Comparison of ENCODE assay signal across 6 cellular contexts in the genomic region with DNA sequence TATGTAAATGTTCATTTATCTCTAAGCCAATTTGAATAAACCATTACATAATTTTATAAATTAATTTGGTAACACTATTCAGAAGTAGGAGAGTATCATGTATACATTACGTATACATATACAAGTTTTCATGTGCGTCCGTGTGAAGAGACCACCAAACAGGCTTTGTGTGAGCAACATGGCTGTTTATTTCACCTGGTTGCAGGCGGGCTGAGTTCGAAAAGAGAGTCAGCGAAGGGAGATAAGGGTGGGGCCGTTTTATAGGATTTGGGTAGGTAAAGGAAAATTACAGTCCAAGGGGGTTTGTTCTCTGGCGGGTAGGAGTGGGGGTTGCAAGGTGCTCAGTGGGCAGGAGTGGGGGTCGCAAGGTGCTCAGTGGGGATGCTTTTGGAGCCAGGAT.
DNase-seq lines count a peak whose midpoint lies in the region; ATAC-seq and TF ChIP-seq lines count a peak whose summit lies in the region.
"Not testable (repeated sequence)": the region's sequence is repeated elsewhere in the genome, so short reads cannot be mapped to it uniquely, and the experiment has no call there.

No MANE protein-coding gene starts in this region.

- H3K4me1 Mint-ChIP-seq in H9 (peaks cover 8 to 43% of the 10 kb centered on the region in 2 experiments), WTC11 (peaks cover 22% of the 10 kb centered on the region), glutamatergic neuron (ENCODE audit: low read depth, unreplicated experiment) (peaks cover 34% of the 10 kb centered on the region)

- H2BK12ac ChIP-seq in H9 (ENCODE audit: insufficient read length, low read depth, low read length) = not testable (repeated sequence)

- peak overlapping the region; percentile 78 to 99 for H3K4me3 Mint-ChIP-seq in H9
- H3K4me3 Mint-ChIP-seq in WTC11 = peak overlapping the region; percentile 97
- H3K4me3 Mint-ChIP-seq in glutamatergic neuron (ENCODE audit: unreplicated experiment) = peak overlapping the region; percentile 48

- peaks cover 81% of the 10 kb centered on the region for H3K36me3 ChIP-seq in HUES6 (ENCODE audit: control insufficient read depth, insufficient read depth, low read length)
- H3K36me3 ChIP-seq in iPS-15b (ENCODE audit: control insufficient read depth, insufficient read depth, low read length) = peaks cover 43% of the 10 kb centered on the region
- H3K36me3 ChIP-seq in iPS-20b (ENCODE audit: insufficient read depth, low read depth, low read length) = peaks cover 88% of the 10 kb centered on the region

- not testable (repeated sequence) for H2AK5ac ChIP-seq in H9 (ENCODE audit: insufficient read length, low read length)

- H3K9me3 ChIP-seq in H9 (ENCODE audit: control insufficient read depth, low read depth, low read length) (peaks cover 52% of the 10 kb centered on the region), HUES6 (ENCODE audit: control insufficient read depth, insufficient read depth, low read depth, low read length) (peaks cover 40% of the 10 kb centered on the region), iPS-15b (ENCODE audit: control insufficient read depth, insufficient read depth, low read length) (peaks cover 23% of the 10 kb centered on the region), iPS-20b (ENCODE audit: insufficient read depth, low read depth, low read length) (peaks cover 76% of the 10 kb centered on the region)

- H3K4me3 ChIP-seq in HUES6 (ENCODE audit: low read depth, low read length) (peak overlapping the region; percentile 36; the same call in 1 of the 2 replicates), iPS-15b (ENCODE audit: low read depth, low read length) (peak overlapping the region; percentile 42), iPS-20b (ENCODE audit: low read length) (peak overlapping the region; percentile 68)

- peaks cover 48% of the 10 kb centered on the region for H3K27me3 Mint-ChIP-seq in H9 (ENCODE audit: low read depth)
- peaks cover 47% of the 10 kb centered on the region for H3K27me3 Mint-ChIP-seq in WTC11 (ENCODE audit: low read depth)
- not testable (repeated sequence) for H3K27me3 Mint-ChIP-seq in glutamatergic neuron (ENCODE audit: unreplicated experiment)

- not testable (repeated sequence) for H3K79me2 ChIP-seq in H9 (ENCODE audit: insufficient read depth, low read length)

- not testable (repeated sequence) for H3K9ac ChIP-seq in H9 (ENCODE audit: extremely low read depth, insufficient read length, low read length); HUES6 (ENCODE audit: low read length); iPS-15b (ENCODE audit: low read depth, low read length); iPS-20b (ENCODE audit: low read depth, low read length)

- H4K91ac ChIP-seq in H9 (ENCODE audit: insufficient read length, low read depth, low read length) = not testable (repeated sequence)

- WGBS in H9 (ENCODE audit: extremely low coverage, insufficient read length, low lambda C conversion rate) = no CpG with 5 or more reads among the region's 9 CpGs

- H3K36me3 Mint-ChIP-seq in H9 (ENCODE audit: insufficient read depth in 1 of 3, low read depth in 3 of 3) = peaks cover 97 to 99% (median 97%) of the 10 kb centered on the region in 3 experiments
- peaks cover 100% of the 10 kb centered on the region for H3K36me3 Mint-ChIP-seq in WTC11
- H3K36me3 Mint-ChIP-seq in glutamatergic neuron (ENCODE audit: unreplicated experiment) = peaks cover 15% of the 10 kb centered on the region

- not testable (repeated sequence) for H3K27ac ChIP-seq in H9 (ENCODE audit: insufficient read length, low read depth, low read length); HUES6 (ENCODE audit: low read depth, low read length); iPS-20b (ENCODE audit: low read length)

- not testable (repeated sequence) for H3K4me1 ChIP-seq in H9 (ENCODE audit: insufficient read depth, low read length); HUES6 (ENCODE audit: control insufficient read depth, insufficient read depth, low read length); iPS-15b (ENCODE audit: control insufficient read depth, insufficient read depth, low read length); iPS-20b (ENCODE audit: insufficient read depth, low read length)

- H2BK20ac ChIP-seq in H9 (ENCODE audit: low read depth, low read length, poor library complexity, severe bottlenecking) = not testable (repeated sequence)

- not testable (repeated sequence) for H3K79me1 ChIP-seq in H9 (ENCODE audit: insufficient read depth, low read depth, low read length, poor library complexity, severe bottlenecking)

- not testable (repeated sequence) for H2BK15ac ChIP-seq in H9 (ENCODE audit: low read depth, low read length)

- CTCF ChIA-PET in WTC11 (lab: Charles Lee) = not testable (repeated sequence)

- H2BK120ac ChIP-seq in H9 (ENCODE audit: low read depth, low read length, poor library complexity, severe bottlenecking) = not testable (repeated sequence)

- not testable (repeated sequence) for H3T11ph ChIP-seq in H9 (ENCODE audit: low read length)

- not testable (repeated sequence) for ATAC-seq in WTC11

- peaks cover 94 to 95% of the 10 kb centered on the region in 2 experiments for H3K9me3 Mint-ChIP-seq in H9
- H3K9me3 Mint-ChIP-seq in WTC11 = peaks cover 69% of the 10 kb centered on the region
- peaks cover 30% of the 10 kb centered on the region for H3K9me3 Mint-ChIP-seq in glutamatergic neuron (ENCODE audit: unreplicated experiment)

- H3K23ac ChIP-seq in H9 (ENCODE audit: insufficient read length, low read depth, low read length) = not testable (repeated sequence)

- H3K4me2 ChIP-seq in H9 (ENCODE audit: insufficient read depth, insufficient read length, low read length) = peak overlapping the region; percentile 30

- H4K8ac ChIP-seq in H9 (replicated peaks; ENCODE audit: insufficient read length, low read depth, low read length) = not testable (repeated sequence)

- not testable (repeated sequence) for H3K56ac ChIP-seq in H9 (ENCODE audit: insufficient read length, low read depth, low read length)

- not testable (repeated sequence) for H2BK5ac ChIP-seq in H9 (ENCODE audit: insufficient read length, low read length)

- H2AFZ ChIP-seq in H9 (ENCODE audit: low read length) = not testable (repeated sequence)

- H3K14ac ChIP-seq in H9 (ENCODE audit: insufficient read depth, low read length) = not testable (repeated sequence)

- not testable (repeated sequence) for H3K27me3 ChIP-seq in H9 (ENCODE audit: insufficient read depth, low read length); HUES6 (ENCODE audit: control insufficient read depth, insufficient read depth, low read length); iPS-15b (ENCODE audit: control insufficient read depth, insufficient read depth, low read length); iPS-20b (ENCODE audit: insufficient read depth, low read length)

- not testable (repeated sequence) for H4K5ac ChIP-seq in H9 (ENCODE audit: insufficient read length, low read depth, low read length)

- not testable (repeated sequence) for TF ChIP-seq CTCF in H9 (conservative IDR thresholded peaks at IDR 0.05); WTC11 (IDR thresholded peaks at IDR 0.05); glutamatergic neuron (IDR thresholded peaks at IDR 0.05; ENCODE audit: partially characterized antibody, unreplicated experiment)

- H3K4ac ChIP-seq in H9 (ENCODE audit: low read depth, low read length) = not testable (repeated sequence)

- H4K20me1 ChIP-seq in H9 (ENCODE audit: control insufficient read depth, insufficient read depth, insufficient read length) = not testable (repeated sequence)

- peak overlapping the region in 1 of 3 experiments; percentile 86; a peak in 4 of 7 replicates for H3K27ac Mint-ChIP-seq in H9
- H3K27ac Mint-ChIP-seq in WTC11 = peak overlapping the region; percentile 54; the same call in 1 of the 2 replicates
- peak overlapping the region; percentile 73 for H3K27ac Mint-ChIP-seq in glutamatergic neuron (ENCODE audit: unreplicated experiment)

- not testable (repeated sequence) for H3K18ac ChIP-seq in H9 (ENCODE audit: insufficient read length, low read depth, low read length)

- not testable (repeated sequence) for DNase-seq in H9; WTC11 (ENCODE audit: low spot score); glutamatergic neuron

- H3K23me2 ChIP-seq in H9 (ENCODE audit: insufficient read length, low read depth, low read length, poor library complexity, severe bottlenecking) = not testable (repeated sequence)

- POLR2A ChIA-PET in WTC11 (lab: Charles Lee) = not testable (repeated sequence)

TF ChIP-seq in WTC11, 78 proteins besides CTCF, POLR2A, EP300 and RAD21:
- TF ChIP-seq, protein P1, sequence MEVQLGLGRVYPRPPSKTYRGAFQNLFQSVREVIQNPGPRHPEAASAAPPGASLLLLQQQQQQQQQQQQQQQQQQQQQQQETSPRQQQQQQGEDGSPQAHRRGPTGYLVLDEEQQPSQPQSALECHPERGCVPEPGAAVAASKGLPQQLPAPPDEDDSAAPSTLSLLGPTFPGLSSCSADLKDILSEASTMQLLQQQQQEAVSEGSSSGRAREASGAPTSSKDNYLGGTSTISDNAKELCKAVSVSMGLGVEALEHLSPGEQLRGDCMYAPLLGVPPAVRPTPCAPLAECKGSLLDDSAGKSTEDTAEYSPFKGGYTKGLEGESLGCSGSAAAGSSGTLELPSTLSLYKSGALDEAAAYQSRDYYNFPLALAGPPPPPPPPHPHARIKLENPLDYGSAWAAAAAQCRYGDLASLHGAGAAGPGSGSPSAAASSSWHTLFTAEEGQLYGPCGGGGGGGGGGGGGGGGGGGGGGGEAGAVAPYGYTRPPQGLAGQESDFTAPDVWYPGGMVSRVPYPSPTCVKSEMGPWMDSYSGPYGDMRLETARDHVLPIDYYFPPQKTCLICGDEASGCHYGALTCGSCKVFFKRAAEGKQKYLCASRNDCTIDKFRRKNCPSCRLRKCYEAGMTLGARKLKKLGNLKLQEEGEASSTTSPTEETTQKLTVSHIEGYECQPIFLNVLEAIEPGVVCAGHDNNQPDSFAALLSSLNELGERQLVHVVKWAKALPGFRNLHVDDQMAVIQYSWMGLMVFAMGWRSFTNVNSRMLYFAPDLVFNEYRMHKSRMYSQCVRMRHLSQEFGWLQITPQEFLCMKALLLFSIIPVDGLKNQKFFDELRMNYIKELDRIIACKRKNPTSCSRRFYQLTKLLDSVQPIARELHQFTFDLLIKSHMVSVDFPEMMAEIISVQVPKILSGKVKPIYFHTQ (CRISPR knock-in tag; IDR thresholded peaks at IDR 0.05) = 0 out of 2 replicates have a peak, but pooled peaks have one; percentile 0
